In the genomic region with DNA sequence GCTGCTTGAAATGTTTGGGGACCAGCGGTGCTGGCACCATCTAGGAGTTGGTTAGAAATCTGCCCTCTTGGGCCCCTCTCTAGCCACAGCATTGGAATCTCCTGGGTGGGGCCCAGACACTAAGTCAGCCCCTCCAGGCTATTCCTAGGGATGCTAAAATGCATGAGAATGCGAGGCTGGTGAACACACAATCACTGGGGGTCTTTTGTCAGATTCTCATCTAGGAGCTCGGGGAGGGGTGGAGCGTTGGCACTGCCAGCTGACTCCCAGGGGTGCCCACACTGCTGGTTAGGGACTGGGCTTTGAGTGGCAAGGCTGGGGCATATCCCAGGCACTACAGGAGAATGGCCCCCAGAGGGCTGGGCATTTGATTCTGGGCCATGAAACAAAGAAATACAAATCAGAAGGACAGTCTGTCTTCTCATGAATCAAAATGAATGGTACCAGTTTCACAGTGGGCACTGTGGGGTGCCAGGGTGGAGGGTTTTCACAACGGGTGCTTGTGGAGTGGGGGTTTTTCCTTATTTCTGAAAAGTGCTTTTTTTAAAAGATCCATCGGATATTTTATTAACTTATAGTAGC, we compare ENCODE assay signal across 23 cellular contexts.
"Had no signal": no experiment of that assay in that cellular context is flagged by ENCODE, and none has a peak within 500 bp of the region (broad histone marks: within the 10 kb centered on the region; RNA-seq: fewer than 3 reads in every experiment).

No MANE protein-coding gene starts in this region.

- H3K27me3 Mint-ChIP-seq: naive thymus-derived CD8-positive, alpha-beta T cell had no signal

- H3K4me1 ChIP-seq: gastrocnemius medialis, heart left ventricle, left lung, pancreas, prostate gland, right atrium auricular region, tibial nerve, upper lobe of left lung had no signal

- H3K4me3 Mint-ChIP-seq: naive thymus-derived CD8-positive, alpha-beta T cell; nephron progenitor cell; stimulated activated effector memory CD8-positive, alpha-beta T cell treated with anti-CD3 and anti-CD28 coated beads, Interleukin-12 subunit alpha, Interleukin-12 subunit beta, amount 100 ng/mL, for 72 hours had no signal

- H3K4me1 Mint-ChIP-seq: stimulated activated effector memory CD8-positive, alpha-beta T cell treated with anti-CD3 and anti-CD28 coated beads, Interleukin-12 subunit alpha, Interleukin-12 subunit beta, amount 100 ng/mL, for 72 hours had no signal

- ATAC-seq: gastrocnemius medialis; heart left ventricle; left cardiac atrium; naive thymus-derived CD8-positive, alpha-beta T cell; pancreas; sciatic nerve; stimulated activated effector memory CD8-positive, alpha-beta T cell treated with anti-CD3 and anti-CD28 coated beads, Interleukin-12 subunit alpha, Interleukin-12 subunit beta, amount 100 ng/mL, for 72 hours had no signal

- H3K27ac ChIP-seq: gastrocnemius medialis, heart left ventricle, left lung, pancreas, prostate gland, right atrium auricular region, thoracic aorta, tibial nerve, upper lobe of left lung had no signal

- H3K9me3 ChIP-seq: gastrocnemius medialis, heart left ventricle, left lung, pancreas, prostate gland, right atrium auricular region, thoracic aorta, tibial nerve, upper lobe of left lung had no signal

- DNase-seq: cerebellar nuclear complex; dorsolateral prefrontal cortex; effector CD4-positive, alpha-beta T cell; gastrocnemius medialis; heart left ventricle; left cardiac atrium; mesendoderm; naive thymus-derived CD8-positive, alpha-beta T cell; nephron progenitor cell; stimulated activated CD4-positive, alpha-beta T cell treated with anti-CD3 and anti-CD28 coated beads, Interleukin-2, amount 100 ng/mL, for 24 hours; stimulated activated CD4-positive, alpha-beta T cell treated with anti-CD3 and anti-CD28 coated beads, Interleukin-4, amount 100 ng/mL, for 24 hours; stimulated activated naive CD4-positive, alpha-beta T cell treated with Interleukin-2 at 50 U/mL for 16 hours; upper lobe of left lung had no signal

- H3K27ac Mint-ChIP-seq: nephron progenitor cell; stimulated activated effector memory CD8-positive, alpha-beta T cell treated with anti-CD3 and anti-CD28 coated beads, Interleukin-12 subunit alpha, Interleukin-12 subunit beta, amount 100 ng/mL, for 72 hours had no signal

- H3K36me3 ChIP-seq: gastrocnemius medialis, pancreas, prostate gland, thoracic aorta had no signal

- H3K4me3 ChIP-seq: dorsolateral prefrontal cortex, gastrocnemius medialis, heart left ventricle, hepatocyte, left lung, pancreas, prostate gland, right atrium auricular region, smooth muscle cell, thoracic aorta, tibial nerve, upper lobe of left lung had no signal

- H3K9me3 Mint-ChIP-seq: naive thymus-derived CD8-positive, alpha-beta T cell; nephron progenitor cell; stimulated activated effector memory CD8-positive, alpha-beta T cell treated with anti-CD3 and anti-CD28 coated beads, Interleukin-12 subunit alpha, Interleukin-12 subunit beta, amount 100 ng/mL, for 72 hours had no signal

- H3K27me3 ChIP-seq: dorsolateral prefrontal cortex, gastrocnemius medialis, heart left ventricle, hepatocyte, left lung, pancreas, right atrium auricular region, tibial nerve, upper lobe of left lung had no signal
